8 cellular contexts compared by ENCODE assay signal in genomic region chr3:184229424-184230080, GRCh38.
A peak's percentile ranks its signal among the peaks of the same experiment; 100 is the strongest.
DNase-seq lines count a peak whose midpoint lies in the region; TF ChIP-seq lines count a peak whose summit lies in the region.

TSS of gene VWA5B2 (plus strand) at chr3:184229585. CDS start at chr3:184230529, 944 bp downstream.

- peak within 1 kb of the TSS; percentile 63 for H3K4me3 ChIP-seq in HAP-1
- H3K4me3 ChIP-seq in astrocyte of the spinal cord (ENCODE audit: low read depth, low read length) = peak within 1 kb of the TSS; percentile 12

- no peak for TF ChIP-seq CTCF in astrocyte of the spinal cord (IDR thresholded peaks at IDR 0.05; ENCODE audit: low read depth, low read length)

- in situ Hi-C loops in HAP-1 (cut with MboI; ENCODE audit: low sequenced_read_pairs) = no loop called here
- in situ Hi-C loops in astrocyte of the spinal cord (cut with HindIII; ENCODE audit: low sequenced_read_pairs) = no loop called here

- H3K27me3 ChIP-seq in HAP-1 (ENCODE audit: low read depth) = peaks cover 6% of the 10 kb centered on the region

- H3K36me3 ChIP-seq in HAP-1 (replicated peaks) = no peaks in the 10 kb centered on the region

- DNase-seq in ELF-1 (ENCODE audit: low read depth, low spot score) = peak; percentile 82
- peak; percentile 81 to 89 for DNase-seq in HAP-1 (ENCODE audit: low spot score in 2 of 2)
- DNase-seq in NCI-H1105 treated with DMSO at 0.1 percent for 48 hours (lab: John Stamatoyannopoulos, UW) = peak; percentile 89
- DNase-seq in T-helper 22 cell (ENCODE audit: low read depth) = peak; percentile 62
- DNase-seq in astrocyte of the spinal cord (ENCODE audit: low read depth, low spot score) = peak; percentile 18
- DNase-seq in inferior parietal cortex (ENCODE audit: extremely low spot score) = peak; percentile 32
- peak; percentile 31 to 55 (median 39) for DNase-seq in stimulated activated CD4-positive, alpha-beta T cell treated with anti-CD3 and anti-CD28 coated beads, Interleukin-12 subunit alpha, Interleukin-12 subunit beta, amount 100 ng/mL, for 48 hours (ENCODE audit: low read depth in 2 of 3, low spot score in 1 of 3)
- no peak for DNase-seq in GOT3 (lab: John Stamatoyannopoulos, UW)

- no peaks in the 10 kb centered on the region for H3K4me1 ChIP-seq in HAP-1

- no peaks in the 10 kb centered on the region for H3K9me3 ChIP-seq in HAP-1
